In the genomic region with DNA sequence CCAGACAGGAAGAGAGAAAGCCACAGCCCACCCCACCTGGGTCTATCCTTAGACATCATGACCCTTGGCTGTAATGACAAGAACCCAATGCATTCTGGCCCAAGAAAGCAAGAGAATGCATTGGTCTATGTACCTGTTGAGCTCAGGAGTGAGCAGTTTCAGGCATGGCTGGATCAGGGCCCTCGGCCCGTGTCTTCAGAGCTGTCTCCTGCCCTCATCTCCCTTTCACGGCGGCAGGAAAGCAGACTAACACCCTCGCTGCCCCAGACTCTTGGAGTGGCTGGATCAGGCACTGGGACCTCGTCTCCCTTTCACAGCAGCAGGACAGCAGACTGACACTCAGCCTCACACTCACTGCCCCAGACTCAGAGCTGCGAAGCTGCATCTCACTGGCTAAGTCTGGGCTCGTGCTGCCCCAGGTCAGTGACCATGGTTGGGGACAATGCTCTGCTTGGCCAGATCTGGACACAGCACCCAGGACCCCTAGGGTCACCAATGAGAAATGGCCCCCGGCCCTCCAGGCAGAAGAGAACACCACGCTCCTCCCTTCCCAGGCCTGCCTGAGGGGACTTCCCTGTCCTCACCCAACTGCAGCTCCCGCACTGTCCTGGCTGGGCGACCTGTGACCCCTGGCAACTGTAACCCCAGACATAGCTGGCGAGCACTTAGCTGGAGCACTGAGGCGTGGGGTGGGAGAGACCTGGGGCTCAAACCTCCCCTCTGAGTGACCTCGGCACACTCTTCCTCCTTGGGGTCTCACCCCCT, we compare ENCODE assay signal across 26 cellular contexts. TPM values are rescaled to one million over a fixed set of nuclear protein-coding genes. Genes with fewer than 3 reads are reported as not detected.
DNase-seq lines count a peak whose midpoint lies in the region; ATAC-seq, FAIRE-seq and TF ChIP-seq lines count a peak whose summit lies in the region.
"Had no signal": no experiment of that assay in that cellular context is flagged by ENCODE, and none has a peak within 500 bp of the region (broad histone marks: within the 10 kb centered on the region; RNA-seq: fewer than 3 reads in every experiment).

No MANE protein-coding gene starts in this region.

- intact Hi-C loops in lower lobe of right lung (cut with DNase I), result no loop called here

- H3K27me3 ChIP-seq in RWPE2 (ENCODE audit: insufficient read depth, poor library complexity, severe bottlenecking) (no peaks in the 10 kb centered on the region), lower lobe of right lung (ENCODE audit: low read depth) (peaks cover 9% of the 10 kb centered on the region)

- no peak for TF ChIP-seq POLR2A in GM12891 (IDR thresholded peaks at IDR 0.05; ENCODE audit: low read depth, low read length)

- ATAC-seq in stimulated activated naive CD8-positive, alpha-beta T cell treated with anti-CD3 and anti-CD28 coated beads, Interleukin-15, amount 100 ng/mL, for 72 hours, result peak; percentile 29
- ATAC-seq in stimulated activated naive CD8-positive, alpha-beta T cell treated with anti-CD3 and anti-CD28 coated beads, Interleukin-15, Interleukin-2, amounts not matched to agents 100 U/mL and 50 U/mL, for 24 hours, result no peak
- ATAC-seq in RWPE2 (ENCODE audit: low read depth) (peak; percentile 30), lower lobe of right lung (peak; percentile 9 to 14)

- H3K27ac Mint-ChIP-seq in stimulated activated naive CD8-positive, alpha-beta T cell treated with anti-CD3 and anti-CD28 coated beads, Interleukin-15, amount 100 ng/mL, for 72 hours, result no peak overlapping the region
- H3K27ac Mint-ChIP-seq: HFFc6 had no signal

- H3K36me3 ChIP-seq in RWPE2 (ENCODE audit: low read depth), result no peaks in the 10 kb centered on the region
- H3K36me3 ChIP-seq in lower lobe of right lung, result no peaks in the 10 kb centered on the region

- no peaks in the 10 kb centered on the region for H3K9me3 ChIP-seq in RWPE2 (ENCODE audit: severe bottlenecking)
- no peaks in the 10 kb centered on the region for H3K9me3 ChIP-seq in lower lobe of right lung

- peaks cover 7% of the 10 kb centered on the region for H3K27me3 Mint-ChIP-seq in stimulated activated naive CD8-positive, alpha-beta T cell treated with anti-CD3 and anti-CD28 coated beads, Interleukin-15, amount 100 ng/mL, for 72 hours

- no peak for DNase-seq in stimulated activated naive CD8-positive, alpha-beta T cell treated with anti-CD3 and anti-CD28 coated beads, Interleukin-15, amount 100 ng/mL, for 72 hours
- DNase-seq in stimulated activated naive CD8-positive, alpha-beta T cell treated with anti-CD3 and anti-CD28 coated beads, Interleukin-15, Interleukin-2, amounts not matched to agents 100 U/mL and 50 U/mL, for 24 hours, result no peak
- no peak for DNase-seq in RWPE2 (ENCODE audit: low spot score)
- no peak for DNase-seq in lower lobe of right lung
- DNase-seq in GM12891 (ENCODE audit: insufficient read length, low spot score), result no peak
- DNase-seq in stimulated activated CD4-positive, alpha-beta T cell treated with anti-CD3 and anti-CD28 coated beads, Interleukin-2, amount 100 ng/mL, for 48 hours, result no peak
- no peak for DNase-seq in HCEC 1CT
- DNase-seq: AML-193; CD8-positive, alpha-beta memory T cell; DMS 273 treated with DMSO at 0.1 percent for 48 hours; DMS79 treated with DMSO at 0.1 percent for 48 hours; GF-D8; HFFc6; IMR-90; MM.1S; NCI-H2029; NCI-H446 treated with DMSO at 0.1 percent for 48 hours; NCI-H526; NCI-H82; SIG-M5 had no signal

- H3K4me3 ChIP-seq in RWPE2 (ENCODE audit: severe bottlenecking), result no peak overlapping the region
- no peak overlapping the region for H3K4me3 ChIP-seq in lower lobe of right lung
- H3K4me3 ChIP-seq: SK-N-MC had no signal

- peaks cover 17% of the 10 kb centered on the region for H3K4me1 Mint-ChIP-seq in stimulated activated naive CD8-positive, alpha-beta T cell treated with anti-CD3 and anti-CD28 coated beads, Interleukin-15, amount 100 ng/mL, for 72 hours

- H3K9me3 Mint-ChIP-seq in stimulated activated naive CD8-positive, alpha-beta T cell treated with anti-CD3 and anti-CD28 coated beads, Interleukin-15, amount 100 ng/mL, for 72 hours, result no peaks in the 10 kb centered on the region
- H3K9me3 Mint-ChIP-seq: CD8-positive, alpha-beta memory T cell; HFFc6 had no signal

- H3K4me3 Mint-ChIP-seq in stimulated activated naive CD8-positive, alpha-beta T cell treated with anti-CD3 and anti-CD28 coated beads, Interleukin-15, amount 100 ng/mL, for 72 hours, result no peak overlapping the region
- H3K4me3 Mint-ChIP-seq: CD8-positive, alpha-beta memory T cell; HFFc6 had no signal

- no peak for FAIRE-seq in GM12891 (lab: Jason Lieb, UNC)
- FAIRE-seq: A204.1, GM19239, H54 had no signal

- no peaks in the 10 kb centered on the region for H3K4me1 ChIP-seq in RWPE2 (ENCODE audit: insufficient read depth, poor library complexity, severe bottlenecking)
- peaks cover under 1% of the 10 kb centered on the region for H3K4me1 ChIP-seq in lower lobe of right lung

- no peak for TF ChIP-seq CTCF in RWPE2 (IDR thresholded peaks at IDR 0.05; ENCODE audit: poor library complexity, severe bottlenecking)
- TF ChIP-seq CTCF in lower lobe of right lung (IDR thresholded peaks at IDR 0.05), result no peak

- H3K27ac ChIP-seq in RWPE2 (ENCODE audit: poor library complexity, severe bottlenecking) (no peak overlapping the region), lower lobe of right lung (no peak overlapping the region)
- H3K27ac ChIP-seq: C4-2B, KMS-11, SK-N-MC had no signal

TF ChIP-seq in GM12891, 5 proteins besides CTCF, POLR2A, EP300 and RAD21:
- TF ChIP-seq SPI1 (IDR thresholded peaks at IDR 0.05; ENCODE audit: low read depth, low read length), result no peak
- TF ChIP-seq PAX5 (IDR thresholded peaks at IDR 0.05; ENCODE audit: insufficient read depth, low read length, severe bottlenecking), result no peak
TF ChIP-seq in GM12891: peak in this region for 0.

RNA-seq across cellular contexts. Expression of a gene that starts 12.9 kb away (rescaled TPM):
- total RNA-seq in lower lobe of right lung, result 27.1 TPM
- polyA plus RNA-seq in GM12891 (2012; ENCODE audit: low read depth, missing spikeins), result 2.3 TPM
